In genomic region chr11:106988151-106988806, GRCh38 we compare ENCODE assay signal across 10 cellular contexts. TPM values are rescaled to one million over a fixed set of nuclear protein-coding genes. Genes with fewer than 3 reads are reported as not detected.
DNase-seq lines count a peak whose midpoint lies in the region; ATAC-seq and TF ChIP-seq lines count a peak whose summit lies in the region.
"Had no signal": no experiment of that assay in that cellular context is flagged by ENCODE, and none has a peak within 500 bp of the region (broad histone marks: within the 10 kb centered on the region; RNA-seq: fewer than 3 reads in every experiment).

No MANE protein-coding gene starts in this region.

- H3K27me3 Mint-ChIP-seq in activated T-helper 1 cell treated with anti-CD3 and anti-CD28 coated beads, Interleukin-12 subunit alpha, Interleukin-12 subunit beta, Interleukin-2, Interleukin-4 antibody, amounts not matched to agents 30 ng/mL and 10 ng/mL and 1 ng/mL, durations not matched to agents 14 hours and 24 hours and 36 hours (ENCODE audit: insufficient read depth) = no peaks in the 10 kb centered on the region

- peak in 1 of 6 experiments; percentile 7 for TF ChIP-seq CTCF in adrenal gland (IDR thresholded peaks at IDR 0.05)

- DNase-seq in KBM-7 (peak; percentile 3), adrenal gland (peak in 2 of 7 donors; percentile 4 to 16), left ventricle myocardium superior (no peak)
- DNase-seq in activated T-helper 1 cell treated with anti-CD3 and anti-CD28 coated beads, Interleukin-12 subunit alpha, Interleukin-12 subunit beta, Interleukin-2, Interleukin-4 antibody, amounts not matched to agents 30 ng/mL and 10 ng/mL and 1 ng/mL, durations not matched to agents 14 hours and 24 hours and 36 hours (ENCODE audit: low spot score) = no peak
- DNase-seq in NK-92 treated with Interleukin-12 subunit alpha and Interleukin-12 subunit beta, amount 100 ng/mL, for 24 hours (lab: John Stamatoyannopoulos, UW) = no peak
- DNase-seq: activated T-cell treated with anti-CD3 and anti-CD28 coated beads for 4 hours, hypothalamus had no signal

- H3K9me3 ChIP-seq in adrenal gland (replicated peaks in 1 of 3) (no peaks in the 10 kb centered on the region), subcutaneous abdominal adipose tissue (ENCODE audit: control insufficient read depth in 5 of 5, low read length in 5 of 5) (no peaks in the 10 kb centered on the region)

- H3K27ac ChIP-seq in adrenal gland (peak overlapping the region in 4 of 5 donors; percentile 27 to 80 (median 28)), subcutaneous abdominal adipose tissue (ENCODE audit: low read depth, low read length) (peak overlapping the region; percentile 9)

- H3K9me3 Mint-ChIP-seq in activated T-helper 1 cell treated with anti-CD3 and anti-CD28 coated beads, Interleukin-12 subunit alpha, Interleukin-12 subunit beta, Interleukin-2, Interleukin-4 antibody, amounts not matched to agents 30 ng/mL and 10 ng/mL and 1 ng/mL, durations not matched to agents 14 hours and 24 hours and 36 hours = peaks cover 4% of the 10 kb centered on the region

- H3K36me3 ChIP-seq in adrenal gland (replicated peaks in 1 of 2) (no peaks in the 10 kb centered on the region), subcutaneous abdominal adipose tissue (ENCODE audit: control insufficient read depth in 5 of 5, insufficient read depth in 5 of 5, low read length in 5 of 5) (no peaks in the 10 kb centered on the region)

- H3K4me3 ChIP-seq in adrenal gland = no peak overlapping the region
- no peak overlapping the region for H3K4me3 ChIP-seq in subcutaneous abdominal adipose tissue (ENCODE audit: low read depth in 1 of 5, low read length in 5 of 5)

- no peak overlapping the region for H3K27ac Mint-ChIP-seq in activated T-helper 1 cell treated with anti-CD3 and anti-CD28 coated beads, Interleukin-12 subunit alpha, Interleukin-12 subunit beta, Interleukin-2, Interleukin-4 antibody, amounts not matched to agents 30 ng/mL and 10 ng/mL and 1 ng/mL, durations not matched to agents 14 hours and 24 hours and 36 hours

- intact Hi-C loops in adrenal gland (cut with DNase I) = no loop called here
- intact Hi-C loops in left ventricle myocardium superior (cut with micrococcal nuclease) = no loop called here
- intact Hi-C loops in activated T-helper 1 cell treated with anti-CD3 and anti-CD28 coated beads, Interleukin-12 subunit alpha, Interleukin-12 subunit beta, Interleukin-2, Interleukin-4 antibody, amounts not matched to agents 30 ng/mL and 10 ng/mL and 1 ng/mL, durations not matched to agents 14 hours and 24 hours and 36 hours (cut with micrococcal nuclease) = no loop called here

- no peaks in the 10 kb centered on the region for H3K4me1 Mint-ChIP-seq in activated T-helper 1 cell treated with anti-CD3 and anti-CD28 coated beads, Interleukin-12 subunit alpha, Interleukin-12 subunit beta, Interleukin-2, Interleukin-4 antibody, amounts not matched to agents 30 ng/mL and 10 ng/mL and 1 ng/mL, durations not matched to agents 14 hours and 24 hours and 36 hours (ENCODE audit: low read depth)

- in situ Hi-C loops in KBM-7 (cut with MboI; ENCODE audit: low pct_unique_long_range_greater_than_20kb, low sequenced_read_pairs) = no loop called here

- H3K4me3 Mint-ChIP-seq in activated T-helper 1 cell treated with anti-CD3 and anti-CD28 coated beads, Interleukin-12 subunit alpha, Interleukin-12 subunit beta, Interleukin-2, Interleukin-4 antibody, amounts not matched to agents 30 ng/mL and 10 ng/mL and 1 ng/mL, durations not matched to agents 14 hours and 24 hours and 36 hours = no peak overlapping the region

- H3K27me3 ChIP-seq in adrenal gland = no peaks in the 10 kb centered on the region
- no peaks in the 10 kb centered on the region for H3K27me3 ChIP-seq in subcutaneous abdominal adipose tissue (ENCODE audit: control insufficient read depth in 5 of 5, insufficient read depth in 4 of 5, low read length in 5 of 5)

- peaks cover 9% of the 10 kb centered on the region in 2 donors for H3K4me1 ChIP-seq in adrenal gland (replicated peaks in 1 of 2)
- H3K4me1 ChIP-seq in subcutaneous abdominal adipose tissue (ENCODE audit: control insufficient read depth in 5 of 5, insufficient read depth in 5 of 5, low read length in 5 of 5) = peaks cover 0 to 5% (median 0%) of the 10 kb centered on the region in 5 donors

- H3K36me3 Mint-ChIP-seq in activated T-helper 1 cell treated with anti-CD3 and anti-CD28 coated beads, Interleukin-12 subunit alpha, Interleukin-12 subunit beta, Interleukin-2, Interleukin-4 antibody, amounts not matched to agents 30 ng/mL and 10 ng/mL and 1 ng/mL, durations not matched to agents 14 hours and 24 hours and 36 hours (ENCODE audit: low read depth) = no peaks in the 10 kb centered on the region

- H3K9ac ChIP-seq in subcutaneous abdominal adipose tissue (ENCODE audit: low read length in 5 of 5) = no peak overlapping the region

- TF ChIP-seq POLR2A in adrenal gland (IDR thresholded peaks at IDR 0.05) = no peak

- ATAC-seq in left ventricle myocardium superior = peak; percentile 74
- ATAC-seq in HG02798 (IDR thresholded peaks at IDR 0.05; ENCODE audit: poor library complexity, unreplicated experiment) = no peak
- ATAC-seq: HCT116 had no signal

RNA-seq across cellular contexts. Expression of gene GUCY1A2, which starts 30.0 kb away (rescaled TPM):
- total RNA-seq in adrenal gland (10 to 100 TPM in 7 of 8 donors, 1 to 10 TPM in 1; 7.2 to 25.4 (median 13.9) TPM), left ventricle myocardium superior (10.9 TPM)
- 1 to 10 TPM; 1.3 to 2.6 (median 1.6) TPM for polyA plus RNA-seq in adrenal gland
- not detected in 2 replicates for total RNA-seq in activated T-helper 1 cell treated with anti-CD3 and anti-CD28 coated beads, Interleukin-12 subunit alpha, Interleukin-12 subunit beta, Interleukin-2, Interleukin-4 antibody, amounts not matched to agents 30 ng/mL and 10 ng/mL and 1 ng/mL, durations not matched to agents 14 hours and 24 hours and 36 hours
